Comparison of ENCODE assay signal across 9 cellular contexts in genomic region chr12:15532364-15532977, GRCh38.
DNase-seq lines count a peak whose midpoint lies in the region; ATAC-seq and TF ChIP-seq lines count a peak whose summit lies in the region.
"Had no signal": no experiment of that assay in that cellular context is flagged by ENCODE, and none has a peak within 500 bp of the region (broad histone marks: within the 10 kb centered on the region; RNA-seq: fewer than 3 reads in every experiment).

No MANE protein-coding gene starts in this region.

- POLR2A ChIA-PET in AG04449 (lab: Yijun Ruan, JAX) = no interaction called here

- DNase-seq in AG04449 (ENCODE audit: low read depth, low spot score) (no peak), NCI-H526 (lab: John Stamatoyannopoulos, UW) (peak; percentile 31 to 60), activated T-cell treated with anti-CD3 and anti-CD28 coated beads for 4 hours (peak; percentile 40), fibroblast of the conjunctiva (ENCODE audit: low read depth) (peak; percentile 86), renal cortical epithelial cell (ENCODE audit: low read depth) (peak; percentile 72), NCI-H774 (lab: John Stamatoyannopoulos, UW) (no peak)

- no peak overlapping the region for H3K4me3 ChIP-seq in AG04449 (ENCODE audit: low read depth, low read length)
- H3K4me3 ChIP-seq: ovary had no signal

- CTCF ChIA-PET in AG04449 (lab: Yijun Ruan, JAX) = interaction anchor here (0.6 to 11.9 kb wide), 49 partner anchors 8 to 474 kb away, joined by 3 to 542 read pairs (median 5); no protein-coding TSS in a partner anchor

- peak; percentile 85 for ATAC-seq in GM18502 (IDR thresholded peaks at IDR 0.05; ENCODE audit: poor library complexity, unreplicated experiment)
- peak; percentile 59 for ATAC-seq in HG02938 (IDR thresholded peaks at IDR 0.05; ENCODE audit: unreplicated experiment)

- peak; percentile 45 for TF ChIP-seq CTCF in AG04449 (IDR thresholded peaks at IDR 0.05; ENCODE audit: insufficient read depth, low read length, missing control alignments)

Comparison
In these comparisons a context has a peak if more than half of its experiments do, and no peak if none do; other contexts are left out.
1. DNase-seq: peak in NCI-H526 (2 of 2), activated T-cell treated with anti-CD3 and anti-CD28 coated beads for 4 hours (single experiment), fibroblast of the conjunctiva (single experiment) and renal cortical epithelial cell (single experiment); none in AG04449 (single experiment) and NCI-H774 (single experiment).